ENCODE assay signal across 8 cellular contexts in the genomic region with DNA sequence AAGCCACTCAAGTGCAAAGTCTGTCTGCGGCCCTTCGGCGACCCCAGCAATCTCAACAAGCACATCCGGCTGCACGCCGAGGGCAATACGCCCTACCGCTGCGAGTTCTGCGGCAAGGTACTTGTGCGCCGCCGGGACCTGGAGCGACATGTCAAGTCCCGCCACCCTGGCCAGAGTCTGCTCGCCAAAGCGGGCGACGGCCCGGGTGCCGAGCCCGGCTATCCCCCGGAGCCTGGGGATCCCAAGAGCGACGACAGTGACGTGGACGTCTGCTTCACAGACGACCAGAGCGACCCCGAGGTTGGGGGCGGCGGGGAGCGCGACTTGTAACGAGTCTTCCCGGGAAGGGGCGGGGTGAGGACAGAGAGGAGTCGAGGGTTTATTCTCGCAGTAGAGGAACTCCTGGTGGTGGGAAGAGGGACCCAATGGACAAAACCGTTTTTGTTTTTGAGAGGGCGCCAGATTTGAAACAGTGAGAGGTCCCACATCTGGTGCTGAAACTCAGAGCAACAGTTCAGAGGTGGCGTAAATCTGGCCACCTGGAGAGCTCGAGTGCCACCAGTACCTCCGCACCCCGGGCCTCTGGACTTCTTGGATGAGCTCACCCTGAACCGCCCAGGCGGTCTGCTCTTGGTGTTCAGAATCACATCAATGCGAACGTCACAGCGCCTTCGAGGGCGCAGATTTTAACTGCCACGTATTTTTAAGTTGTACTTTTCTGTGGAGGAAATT. TPM values are rescaled to one million over a fixed set of nuclear protein-coding genes. Genes with fewer than 3 reads are reported as not detected.
DNase-seq lines count a peak whose midpoint lies in the region; ATAC-seq and TF ChIP-seq lines count a peak whose summit lies in the region.

No MANE protein-coding gene starts in this region.

- H3K4me1 Mint-ChIP-seq in activated T-cell treated with anti-CD3 and anti-CD28 coated beads, Interleukin-2, amount 50 U/mL, for 4 hours (ENCODE audit: low read depth) = peaks cover 28% of the 10 kb centered on the region

- H3K4me3 Mint-ChIP-seq in activated T-cell treated with anti-CD3 and anti-CD28 coated beads, Interleukin-2, amount 50 U/mL, for 4 hours = peak overlapping the region; percentile 63

- H3K9me2 ChIP-seq in hepatocyte (replicated peaks; ENCODE audit: insufficient read depth) = no peaks in the 10 kb centered on the region

- DNase-seq in activated T-cell treated with anti-CD3 and anti-CD28 coated beads, Interleukin-2, amount 50 U/mL, for 4 hours = no peak
- DNase-seq in activated T-cell treated with anti-CD3 and anti-CD28 coated beads, Interleukin-2, amount 50 U/mL, for 1 hour = no peak
- DNase-seq in SK-N-MC (ENCODE audit: low read depth, low spot score) = no peak
- DNase-seq in hepatocyte (ENCODE audit: low spot score) = peak; percentile 29
- no peak for DNase-seq in smooth muscle cell (lab: John Stamatoyannopoulos, UW; ENCODE audit: unreplicated experiment)
- DNase-seq in CD1c-positive myeloid dendritic cell (ENCODE audit: extremely low spot score) = no peak
- DNase-seq in stimulated activated CD4-positive, alpha-beta T cell treated with anti-CD3 and anti-CD28 coated beads, Interleukin-4, amount 100 ng/mL, for 4 hours = no peak

- H3K4me1 ChIP-seq in hepatocyte (ENCODE audit: insufficient read depth) (peaks cover 16% of the 10 kb centered on the region), smooth muscle cell (ENCODE audit: low read depth) (peaks cover 16% of the 10 kb centered on the region)

- H3K4me2 ChIP-seq in hepatocyte = peak overlapping the region; percentile 96
- H3K4me2 ChIP-seq in smooth muscle cell = peak overlapping the region; percentile 93

- H3K36me3 ChIP-seq in SK-N-MC (ENCODE audit: insufficient read depth, low read length) (no peaks in the 10 kb centered on the region), hepatocyte (replicated peaks; ENCODE audit: insufficient read depth, low read depth) (no peaks in the 10 kb centered on the region), smooth muscle cell (ENCODE audit: low read depth) (no peaks in the 10 kb centered on the region)

- H3F3A ChIP-seq in smooth muscle cell (ENCODE audit: low read depth) = no peaks in the 10 kb centered on the region

- H3K9me3 ChIP-seq in SK-N-MC (ENCODE audit: low read depth, low read length) (no peaks in the 10 kb centered on the region), hepatocyte (ENCODE audit: low read depth) (no peaks in the 10 kb centered on the region), smooth muscle cell (replicated peaks; ENCODE audit: low read depth) (no peaks in the 10 kb centered on the region)

- H4K20me1 ChIP-seq in hepatocyte (ENCODE audit: insufficient read depth, poor library complexity, severe bottlenecking) = no peaks in the 10 kb centered on the region
- no peaks in the 10 kb centered on the region for H4K20me1 ChIP-seq in smooth muscle cell (ENCODE audit: low read depth)

- H3K27me3 ChIP-seq in hepatocyte (peaks cover 99% of the 10 kb centered on the region), smooth muscle cell (ENCODE audit: low read depth) (peaks cover 100% of the 10 kb centered on the region)

- TF ChIP-seq CTCF in hepatocyte (IDR thresholded peaks at IDR 0.05; ENCODE audit: poor library complexity) = peak; percentile 8
- no peak for TF ChIP-seq CTCF in smooth muscle cell (IDR thresholded peaks at IDR 0.05; ENCODE audit: borderline replicate concordance, insufficient read depth, poor library complexity, severe bottlenecking)

- H3K36me3 Mint-ChIP-seq in activated T-cell treated with anti-CD3 and anti-CD28 coated beads, Interleukin-2, amount 50 U/mL, for 4 hours (ENCODE audit: insufficient read depth) = no peaks in the 10 kb centered on the region

- H3K9ac ChIP-seq in SK-N-MC (ENCODE audit: insufficient read length) = peak overlapping the region; percentile 39
- no peak overlapping the region for H3K9ac ChIP-seq in smooth muscle cell (ENCODE audit: low read depth)

- H3K79me2 ChIP-seq in hepatocyte (no peaks in the 10 kb centered on the region), smooth muscle cell (ENCODE audit: low read depth) (no peaks in the 10 kb centered on the region)

- peak overlapping the region; percentile 81 for H3K4me3 ChIP-seq in SK-N-MC
- peak overlapping the region; percentile 45 for H3K4me3 ChIP-seq in hepatocyte
- H3K4me3 ChIP-seq in smooth muscle cell = peak overlapping the region; percentile 51

- H3K9me3 Mint-ChIP-seq in activated T-cell treated with anti-CD3 and anti-CD28 coated beads, Interleukin-2, amount 50 U/mL, for 4 hours = no peaks in the 10 kb centered on the region

- peak overlapping the region; percentile 83 for H2AFZ ChIP-seq in hepatocyte
- H2AFZ ChIP-seq in smooth muscle cell (ENCODE audit: low read depth) = no peak overlapping the region

- 4% methylated on average over 51 of the region's 53 CpGs for WGBS in hepatocyte (ENCODE audit: low lambda C conversion rate, missing lambda C conversion rate)
- WGBS in smooth muscle cell (ENCODE audit: low lambda C conversion rate) = 4% methylated on average over 53 of the region's 53 CpGs

- ATAC-seq in activated T-cell treated with anti-CD3 and anti-CD28 coated beads, Interleukin-2, amount 50 U/mL, for 4 hours = peak in 1 of 2 donors; percentile 19
- peak; percentile 32 for ATAC-seq in HG03354 (IDR thresholded peaks at IDR 0.05; ENCODE audit: poor library complexity, severe bottlenecking, unreplicated experiment)

- H3K27me3 Mint-ChIP-seq in activated T-cell treated with anti-CD3 and anti-CD28 coated beads, Interleukin-2, amount 50 U/mL, for 4 hours (ENCODE audit: low read depth) = peaks cover 76% of the 10 kb centered on the region

- H3K27ac ChIP-seq in SK-N-MC = no peak overlapping the region
- H3K27ac ChIP-seq in hepatocyte = no peak overlapping the region
- H3K27ac ChIP-seq in smooth muscle cell (ENCODE audit: low read depth) = no peak overlapping the region

RNA-seq across cellular contexts. Expression of a gene that starts 8.0 kb away (rescaled TPM):
- total RNA-seq in activated T-cell treated with anti-CD3 and anti-CD28 coated beads, Interleukin-2, amount 50 U/mL, for 4 hours = under 1 TPM in 1 of 3 donors, not detected in 2; 0.13 TPM
- total RNA-seq in hepatocyte (not detected in 2 replicates), smooth muscle cell (not detected in 2 replicates)
- polyA plus RNA-seq in hepatocyte (not detected in 2 replicates), smooth muscle cell (not detected in 2 replicates)

RNA-seq across cellular contexts. Expression of a gene that starts 46.1 kb away (rescaled TPM):
- 10 to 100 TPM; 77.9 to 83.7 (median 78.1) TPM for total RNA-seq in activated T-cell treated with anti-CD3 and anti-CD28 coated beads, Interleukin-2, amount 50 U/mL, for 4 hours
- 98.8 and 102 TPM in 2 replicates for total RNA-seq in hepatocyte
- polyA plus RNA-seq in hepatocyte = 57.1 and 59.5 TPM in 2 replicates
- total RNA-seq in smooth muscle cell = 67.7 and 111 TPM in 2 replicates
- polyA plus RNA-seq in smooth muscle cell = 53.8 and 57.8 TPM in 2 replicates
